Comparison of ENCODE assay signal across 1 cellular context in genomic region chr11:47377571-47378010, GRCh38.
TF ChIP-seq lines count a peak whose summit lies in the region.

No MANE protein-coding gene starts in this region.

TF ChIP-seq in K562, 482 proteins besides CTCF, POLR2A, EP300 and RAD21 (continued from another document):
- TF ChIP-seq, protein P1, sequence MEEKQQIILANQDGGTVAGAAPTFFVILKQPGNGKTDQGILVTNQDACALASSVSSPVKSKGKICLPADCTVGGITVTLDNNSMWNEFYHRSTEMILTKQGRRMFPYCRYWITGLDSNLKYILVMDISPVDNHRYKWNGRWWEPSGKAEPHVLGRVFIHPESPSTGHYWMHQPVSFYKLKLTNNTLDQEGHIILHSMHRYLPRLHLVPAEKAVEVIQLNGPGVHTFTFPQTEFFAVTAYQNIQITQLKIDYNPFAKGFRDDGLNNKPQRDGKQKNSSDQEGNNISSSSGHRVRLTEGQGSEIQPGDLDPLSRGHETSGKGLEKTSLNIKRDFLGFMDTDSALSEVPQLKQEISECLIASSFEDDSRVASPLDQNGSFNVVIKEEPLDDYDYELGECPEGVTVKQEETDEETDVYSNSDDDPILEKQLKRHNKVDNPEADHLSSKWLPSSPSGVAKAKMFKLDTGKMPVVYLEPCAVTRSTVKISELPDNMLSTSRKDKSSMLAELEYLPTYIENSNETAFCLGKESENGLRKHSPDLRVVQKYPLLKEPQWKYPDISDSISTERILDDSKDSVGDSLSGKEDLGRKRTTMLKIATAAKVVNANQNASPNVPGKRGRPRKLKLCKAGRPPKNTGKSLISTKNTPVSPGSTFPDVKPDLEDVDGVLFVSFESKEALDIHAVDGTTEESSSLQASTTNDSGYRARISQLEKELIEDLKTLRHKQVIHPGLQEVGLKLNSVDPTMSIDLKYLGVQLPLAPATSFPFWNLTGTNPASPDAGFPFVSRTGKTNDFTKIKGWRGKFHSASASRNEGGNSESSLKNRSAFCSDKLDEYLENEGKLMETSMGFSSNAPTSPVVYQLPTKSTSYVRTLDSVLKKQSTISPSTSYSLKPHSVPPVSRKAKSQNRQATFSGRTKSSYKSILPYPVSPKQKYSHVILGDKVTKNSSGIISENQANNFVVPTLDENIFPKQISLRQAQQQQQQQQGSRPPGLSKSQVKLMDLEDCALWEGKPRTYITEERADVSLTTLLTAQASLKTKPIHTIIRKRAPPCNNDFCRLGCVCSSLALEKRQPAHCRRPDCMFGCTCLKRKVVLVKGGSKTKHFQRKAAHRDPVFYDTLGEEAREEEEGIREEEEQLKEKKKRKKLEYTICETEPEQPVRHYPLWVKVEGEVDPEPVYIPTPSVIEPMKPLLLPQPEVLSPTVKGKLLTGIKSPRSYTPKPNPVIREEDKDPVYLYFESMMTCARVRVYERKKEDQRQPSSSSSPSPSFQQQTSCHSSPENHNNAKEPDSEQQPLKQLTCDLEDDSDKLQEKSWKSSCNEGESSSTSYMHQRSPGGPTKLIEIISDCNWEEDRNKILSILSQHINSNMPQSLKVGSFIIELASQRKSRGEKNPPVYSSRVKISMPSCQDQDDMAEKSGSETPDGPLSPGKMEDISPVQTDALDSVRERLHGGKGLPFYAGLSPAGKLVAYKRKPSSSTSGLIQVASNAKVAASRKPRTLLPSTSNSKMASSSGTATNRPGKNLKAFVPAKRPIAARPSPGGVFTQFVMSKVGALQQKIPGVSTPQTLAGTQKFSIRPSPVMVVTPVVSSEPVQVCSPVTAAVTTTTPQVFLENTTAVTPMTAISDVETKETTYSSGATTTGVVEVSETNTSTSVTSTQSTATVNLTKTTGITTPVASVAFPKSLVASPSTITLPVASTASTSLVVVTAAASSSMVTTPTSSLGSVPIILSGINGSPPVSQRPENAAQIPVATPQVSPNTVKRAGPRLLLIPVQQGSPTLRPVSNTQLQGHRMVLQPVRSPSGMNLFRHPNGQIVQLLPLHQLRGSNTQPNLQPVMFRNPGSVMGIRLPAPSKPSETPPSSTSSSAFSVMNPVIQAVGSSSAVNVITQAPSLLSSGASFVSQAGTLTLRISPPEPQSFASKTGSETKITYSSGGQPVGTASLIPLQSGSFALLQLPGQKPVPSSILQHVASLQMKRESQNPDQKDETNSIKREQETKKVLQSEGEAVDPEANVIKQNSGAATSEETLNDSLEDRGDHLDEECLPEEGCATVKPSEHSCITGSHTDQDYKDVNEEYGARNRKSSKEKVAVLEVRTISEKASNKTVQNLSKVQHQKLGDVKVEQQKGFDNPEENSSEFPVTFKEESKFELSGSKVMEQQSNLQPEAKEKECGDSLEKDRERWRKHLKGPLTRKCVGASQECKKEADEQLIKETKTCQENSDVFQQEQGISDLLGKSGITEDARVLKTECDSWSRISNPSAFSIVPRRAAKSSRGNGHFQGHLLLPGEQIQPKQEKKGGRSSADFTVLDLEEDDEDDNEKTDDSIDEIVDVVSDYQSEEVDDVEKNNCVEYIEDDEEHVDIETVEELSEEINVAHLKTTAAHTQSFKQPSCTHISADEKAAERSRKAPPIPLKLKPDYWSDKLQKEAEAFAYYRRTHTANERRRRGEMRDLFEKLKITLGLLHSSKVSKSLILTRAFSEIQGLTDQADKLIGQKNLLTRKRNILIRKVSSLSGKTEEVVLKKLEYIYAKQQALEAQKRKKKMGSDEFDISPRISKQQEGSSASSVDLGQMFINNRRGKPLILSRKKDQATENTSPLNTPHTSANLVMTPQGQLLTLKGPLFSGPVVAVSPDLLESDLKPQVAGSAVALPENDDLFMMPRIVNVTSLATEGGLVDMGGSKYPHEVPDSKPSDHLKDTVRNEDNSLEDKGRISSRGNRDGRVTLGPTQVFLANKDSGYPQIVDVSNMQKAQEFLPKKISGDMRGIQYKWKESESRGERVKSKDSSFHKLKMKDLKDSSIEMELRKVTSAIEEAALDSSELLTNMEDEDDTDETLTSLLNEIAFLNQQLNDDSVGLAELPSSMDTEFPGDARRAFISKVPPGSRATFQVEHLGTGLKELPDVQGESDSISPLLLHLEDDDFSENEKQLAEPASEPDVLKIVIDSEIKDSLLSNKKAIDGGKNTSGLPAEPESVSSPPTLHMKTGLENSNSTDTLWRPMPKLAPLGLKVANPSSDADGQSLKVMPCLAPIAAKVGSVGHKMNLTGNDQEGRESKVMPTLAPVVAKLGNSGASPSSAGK (IDR thresholded peaks at IDR 0.05), result no peak
- TF ChIP-seq HLTF (IDR thresholded peaks at IDR 0.05) (no peak), ARID2 (IDR thresholded peaks at IDR 0.05) (no peak), KDM1A (IDR thresholded peaks at IDR 0.05) (peak; percentile 32 to 69; a peak in 3 of 4 replicates), MCM3 (IDR thresholded peaks at IDR 0.05) (no peak), ZNF311 (CRISPR knock-in tag; IDR thresholded peaks at IDR 0.05) (no peak), MCM5 (IDR thresholded peaks at IDR 0.05; ENCODE audit: low read depth) (no peak), SOX6 (IDR thresholded peaks at IDR 0.05) (no peak), ILK (tag; IDR thresholded peaks at IDR 0.05; ENCODE audit: borderline replicate concordance, low read depth) (no peak), CREB1 (IDR thresholded peaks at IDR 0.05) (no peak), CREB1 (CRISPR knock-in tag; IDR thresholded peaks at IDR 0.05) (0 out of 2 replicates have a peak, but pooled peaks have one; percentile 33), ZBTB43 (CRISPR knock-in tag; IDR thresholded peaks at IDR 0.05) (0 out of 2 replicates have a peak, but pooled peaks have one; percentile 59), TSC22D4 (tag; IDR thresholded peaks at IDR 0.05) (no peak), SREBF1 (IDR thresholded peaks at IDR 0.05; ENCODE audit: borderline replicate concordance, low read depth, low read length) (no peak), TBP (optimal IDR thresholded peaks at IDR 0.05; ENCODE audit: low read depth, low read length) (peak; percentile 26), FOXK1 (CRISPR knock-in tag; IDR thresholded peaks at IDR 0.05; ENCODE audit: borderline replicate concordance) (0 out of 2 replicates have a peak, but pooled peaks have one; percentile 33), PRPF4 (IDR thresholded peaks at IDR 0.05; ENCODE audit: insufficient read depth, low read depth, low read length, poor library complexity, severe bottlenecking) (no peak), RBM34 (IDR thresholded peaks at IDR 0.05; ENCODE audit: borderline replicate concordance, insufficient read depth, low read length) (no peak)
- TF ChIP-seq, protein P2, sequence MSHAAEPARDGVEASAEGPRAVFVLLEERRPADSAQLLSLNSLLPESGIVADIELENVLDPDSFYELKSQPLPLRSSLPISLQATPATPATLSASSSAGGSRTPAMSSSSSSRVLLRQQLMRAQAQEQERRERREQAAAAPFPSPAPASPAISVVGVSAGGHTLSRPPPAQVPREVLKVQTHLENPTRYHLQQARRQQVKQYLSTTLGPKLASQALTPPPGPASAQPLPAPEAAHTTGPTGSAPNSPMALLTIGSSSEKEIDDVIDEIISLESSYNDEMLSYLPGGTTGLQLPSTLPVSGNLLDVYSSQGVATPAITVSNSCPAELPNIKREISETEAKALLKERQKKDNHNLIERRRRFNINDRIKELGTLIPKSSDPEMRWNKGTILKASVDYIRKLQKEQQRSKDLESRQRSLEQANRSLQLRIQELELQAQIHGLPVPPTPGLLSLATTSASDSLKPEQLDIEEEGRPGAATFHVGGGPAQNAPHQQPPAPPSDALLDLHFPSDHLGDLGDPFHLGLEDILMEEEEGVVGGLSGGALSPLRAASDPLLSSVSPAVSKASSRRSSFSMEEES (CRISPR knock-in tag; IDR thresholded peaks at IDR 0.05), result no peak
- TF ChIP-seq, protein P3, sequence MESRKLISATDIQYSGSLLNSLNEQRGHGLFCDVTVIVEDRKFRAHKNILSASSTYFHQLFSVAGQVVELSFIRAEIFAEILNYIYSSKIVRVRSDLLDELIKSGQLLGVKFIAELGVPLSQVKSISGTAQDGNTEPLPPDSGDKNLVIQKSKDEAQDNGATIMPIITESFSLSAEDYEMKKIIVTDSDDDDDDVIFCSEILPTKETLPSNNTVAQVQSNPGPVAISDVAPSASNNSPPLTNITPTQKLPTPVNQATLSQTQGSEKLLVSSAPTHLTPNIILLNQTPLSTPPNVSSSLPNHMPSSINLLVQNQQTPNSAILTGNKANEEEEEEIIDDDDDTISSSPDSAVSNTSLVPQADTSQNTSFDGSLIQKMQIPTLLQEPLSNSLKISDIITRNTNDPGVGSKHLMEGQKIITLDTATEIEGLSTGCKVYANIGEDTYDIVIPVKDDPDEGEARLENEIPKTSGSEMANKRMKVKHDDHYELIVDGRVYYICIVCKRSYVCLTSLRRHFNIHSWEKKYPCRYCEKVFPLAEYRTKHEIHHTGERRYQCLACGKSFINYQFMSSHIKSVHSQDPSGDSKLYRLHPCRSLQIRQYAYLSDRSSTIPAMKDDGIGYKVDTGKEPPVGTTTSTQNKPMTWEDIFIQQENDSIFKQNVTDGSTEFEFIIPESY (CRISPR knock-in tag; IDR thresholded peaks at IDR 0.05), result 0 out of 2 replicates have a peak, but pooled peaks have one; percentile 43
- TF ChIP-seq, protein P4, sequence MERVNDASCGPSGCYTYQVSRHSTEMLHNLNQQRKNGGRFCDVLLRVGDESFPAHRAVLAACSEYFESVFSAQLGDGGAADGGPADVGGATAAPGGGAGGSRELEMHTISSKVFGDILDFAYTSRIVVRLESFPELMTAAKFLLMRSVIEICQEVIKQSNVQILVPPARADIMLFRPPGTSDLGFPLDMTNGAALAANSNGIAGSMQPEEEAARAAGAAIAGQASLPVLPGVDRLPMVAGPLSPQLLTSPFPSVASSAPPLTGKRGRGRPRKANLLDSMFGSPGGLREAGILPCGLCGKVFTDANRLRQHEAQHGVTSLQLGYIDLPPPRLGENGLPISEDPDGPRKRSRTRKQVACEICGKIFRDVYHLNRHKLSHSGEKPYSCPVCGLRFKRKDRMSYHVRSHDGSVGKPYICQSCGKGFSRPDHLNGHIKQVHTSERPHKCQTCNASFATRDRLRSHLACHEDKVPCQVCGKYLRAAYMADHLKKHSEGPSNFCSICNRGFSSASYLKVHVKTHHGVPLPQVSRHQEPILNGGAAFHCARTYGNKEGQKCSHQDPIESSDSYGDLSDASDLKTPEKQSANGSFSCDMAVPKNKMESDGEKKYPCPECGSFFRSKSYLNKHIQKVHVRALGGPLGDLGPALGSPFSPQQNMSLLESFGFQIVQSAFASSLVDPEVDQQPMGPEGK (CRISPR knock-in tag; IDR thresholded peaks at IDR 0.05; ENCODE audit: borderline replicate concordance), result no peak
- TF ChIP-seq, protein P5, sequence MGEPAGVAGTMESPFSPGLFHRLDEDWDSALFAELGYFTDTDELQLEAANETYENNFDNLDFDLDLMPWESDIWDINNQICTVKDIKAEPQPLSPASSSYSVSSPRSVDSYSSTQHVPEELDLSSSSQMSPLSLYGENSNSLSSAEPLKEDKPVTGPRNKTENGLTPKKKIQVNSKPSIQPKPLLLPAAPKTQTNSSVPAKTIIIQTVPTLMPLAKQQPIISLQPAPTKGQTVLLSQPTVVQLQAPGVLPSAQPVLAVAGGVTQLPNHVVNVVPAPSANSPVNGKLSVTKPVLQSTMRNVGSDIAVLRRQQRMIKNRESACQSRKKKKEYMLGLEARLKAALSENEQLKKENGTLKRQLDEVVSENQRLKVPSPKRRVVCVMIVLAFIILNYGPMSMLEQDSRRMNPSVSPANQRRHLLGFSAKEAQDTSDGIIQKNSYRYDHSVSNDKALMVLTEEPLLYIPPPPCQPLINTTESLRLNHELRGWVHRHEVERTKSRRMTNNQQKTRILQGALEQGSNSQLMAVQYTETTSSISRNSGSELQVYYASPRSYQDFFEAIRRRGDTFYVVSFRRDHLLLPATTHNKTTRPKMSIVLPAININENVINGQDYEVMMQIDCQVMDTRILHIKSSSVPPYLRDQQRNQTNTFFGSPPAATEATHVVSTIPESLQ (CRISPR knock-in tag; IDR thresholded peaks at IDR 0.05), result no peak
